In genomic region chr3:167559922-167560321, GRCh38 we compare ENCODE assay signal across 28 cellular contexts.
DNase-seq lines count a peak whose midpoint lies in the region; TF ChIP-seq lines count a peak whose summit lies in the region.
"Had no signal": no experiment of that assay in that cellular context is flagged by ENCODE, and none has a peak within 500 bp of the region (broad histone marks: within the 10 kb centered on the region; RNA-seq: fewer than 3 reads in every experiment).

No MANE protein-coding gene starts in this region.

- H3K36me3 ChIP-seq in mesenchymal stem cell (ENCODE audit: control insufficient read depth in 1 of 2, insufficient read depth in 2 of 2, low read depth in 1 of 2, low read length in 2 of 2), result no peaks in the 10 kb centered on the region
- H3K36me3 ChIP-seq: BLaER1, gastrocnemius medialis, Peyer's patch had no signal

- no peak overlapping the region for H2BK5ac ChIP-seq in mesenchymal stem cell (ENCODE audit: low read depth, low read length, poor library complexity, severe bottlenecking)

- no peak overlapping the region for H3K27ac Mint-ChIP-seq in glutamatergic neuron (ENCODE audit: unreplicated experiment)
- H3K27ac Mint-ChIP-seq: activated B cell treated with CpG ODN at 0.5 μM for 24 hours had no signal

- no peak overlapping the region for H3K18ac ChIP-seq in mesenchymal stem cell (ENCODE audit: low read depth in 1 of 2, low read length in 2 of 2)

- no peak overlapping the region for H3K14ac ChIP-seq in mesenchymal stem cell (ENCODE audit: low read length in 2 of 2)

- no peak for TF ChIP-seq CTCF in glutamatergic neuron (IDR thresholded peaks at IDR 0.05; ENCODE audit: partially characterized antibody, unreplicated experiment)

- H2AFZ ChIP-seq in mesenchymal stem cell (ENCODE audit: low read depth, low read length), result no peak overlapping the region
- H2AFZ ChIP-seq: hepatocyte had no signal

- no peaks in the 10 kb centered on the region for H3K27me3 Mint-ChIP-seq in glutamatergic neuron (ENCODE audit: unreplicated experiment)
- H3K27me3 Mint-ChIP-seq: activated B cell treated with CpG ODN at 0.5 μM for 24 hours had no signal

- no peaks in the 10 kb centered on the region for H3K4me1 Mint-ChIP-seq in glutamatergic neuron (ENCODE audit: low read depth, unreplicated experiment)
- H3K4me1 Mint-ChIP-seq: activated B cell treated with CpG ODN at 0.5 μM for 24 hours had no signal

- no peak overlapping the region for H3K4me3 ChIP-seq in mesenchymal stem cell (ENCODE audit: insufficient read depth in 1 of 2, low read depth in 1 of 2, low read length in 2 of 2)
- H3K4me3 ChIP-seq: BLaER1, gastrocnemius medialis, hepatocyte, Peyer's patch had no signal

- H3K4me3 Mint-ChIP-seq in glutamatergic neuron (ENCODE audit: unreplicated experiment), result no peak overlapping the region
- H3K4me3 Mint-ChIP-seq: activated B cell treated with CpG ODN at 0.5 μM for 24 hours had no signal

- no peak overlapping the region for H3K4me2 ChIP-seq in mesenchymal stem cell (ENCODE audit: low read length, poor library complexity, severe bottlenecking)
- H3K4me2 ChIP-seq: BLaER1, hepatocyte had no signal

- H3K9me3 ChIP-seq in mesenchymal stem cell (ENCODE audit: control insufficient read depth, low read length), result no peaks in the 10 kb centered on the region
- H3K9me3 ChIP-seq: BLaER1, gastrocnemius medialis, Peyer's patch had no signal

- H3K9me3 Mint-ChIP-seq in glutamatergic neuron (ENCODE audit: unreplicated experiment), result no peaks in the 10 kb centered on the region
- H3K9me3 Mint-ChIP-seq: activated B cell treated with CpG ODN at 0.5 μM for 24 hours had no signal

- H4K8ac ChIP-seq in mesenchymal stem cell (ENCODE audit: low read length), result no peak overlapping the region

- no peak overlapping the region for H3K27ac ChIP-seq in mesenchymal stem cell (ENCODE audit: low read length, poor library complexity, severe bottlenecking)
- H3K27ac ChIP-seq: BLaER1, gastrocnemius medialis, hepatocyte, Peyer's patch had no signal

- H3K36me3 Mint-ChIP-seq in glutamatergic neuron (ENCODE audit: unreplicated experiment), result no peaks in the 10 kb centered on the region

- H3K9ac ChIP-seq in mesenchymal stem cell (ENCODE audit: low read length), result no peak overlapping the region
- H3K9ac ChIP-seq: BLaER1 had no signal

- H3K4me1 ChIP-seq in mesenchymal stem cell (ENCODE audit: control insufficient read depth, insufficient read depth, low read depth, low read length), result no peaks in the 10 kb centered on the region
- H3K4me1 ChIP-seq: BLaER1, gastrocnemius medialis, Peyer's patch had no signal

- H3K23ac ChIP-seq in mesenchymal stem cell (ENCODE audit: low read length in 2 of 2), result no peak overlapping the region

- DNase-seq in NCI-H82 (lab: John Stamatoyannopoulos, UW) (peak; percentile 50), NCI-H82 treated with DMSO at 0.1 percent for 48 hours (lab: John Stamatoyannopoulos, UW; ENCODE audit: unreplicated experiment) (no peak), NCI-H526 (lab: John Stamatoyannopoulos, UW) (peak; percentile 22 to 53), glutamatergic neuron (peak; percentile 66), NCI-H2107 treated with DMSO at 0.1 percent for 48 hours (lab: John Stamatoyannopoulos, UW; ENCODE audit: unreplicated experiment) (no peak), A172 (ENCODE audit: low spot score) (no peak), mesenchymal stem cell (no peak), activated gamma-delta T cell treated with Interleukin-2 at 50 U/mL for 16 hours (no peak)
- DNase-seq: ACHN; activated B cell treated with CpG ODN at 0.5 μM for 24 hours; activated CD4-positive, alpha-beta T cell treated with anti-CD3 and anti-CD28 coated beads, Interleukin-2, amount 50 U/mL, for 1 hour; activated naive CD4-positive, alpha-beta T cell; activated T-cell treated with anti-CD3 and anti-CD28 coated beads, Interleukin-2, amount 50 U/mL, for 48 hours; dermis blood vessel endothelial cell; EL; gastrocnemius medialis; KG1; left colon; MM.1S; NCI-H1930; NCI-H226; occipital lobe; Peyer's patch; SHP77 treated with DMSO at 0.1 percent for 48 hours; stimulated activated naive CD4-positive, alpha-beta T cell treated with Interleukin-2 at 50 U/mL for 16 hours; SW 1271 had no signal

- H3K79me1 ChIP-seq in mesenchymal stem cell (replicated peaks; ENCODE audit: low read length, poor library complexity, severe bottlenecking), result no peaks in the 10 kb centered on the region

- no peak overlapping the region for H2BK15ac ChIP-seq in mesenchymal stem cell (ENCODE audit: low read depth, poor library complexity, severe bottlenecking)

- H2AK5ac ChIP-seq in mesenchymal stem cell (ENCODE audit: low read length, severe bottlenecking), result no peak overlapping the region

- WGBS in mesenchymal stem cell, result 91% methylated on average over 4 of the region's 4 CpGs

- H2BK12ac ChIP-seq in mesenchymal stem cell (ENCODE audit: low read length in 2 of 2), result no peak overlapping the region

- H3K4ac ChIP-seq in mesenchymal stem cell (ENCODE audit: low read depth in 1 of 2, low read length in 2 of 2), result no peak overlapping the region

- H3K27me3 ChIP-seq in mesenchymal stem cell (ENCODE audit: control insufficient read depth in 1 of 2, insufficient read depth in 1 of 2, low read length in 2 of 2), result no peaks in the 10 kb centered on the region
- H3K27me3 ChIP-seq: BLaER1, gastrocnemius medialis, hepatocyte, Peyer's patch had no signal

- no peak overlapping the region for H2BK120ac ChIP-seq in mesenchymal stem cell (ENCODE audit: low read depth, low read length)

- H4K91ac ChIP-seq in mesenchymal stem cell (ENCODE audit: low read length), result no peak overlapping the region

Comparison
In these comparisons a context has a peak if more than half of its experiments do, and no peak if none do; other contexts are left out.
1. DNase-seq: peak in NCI-H82 (single experiment), NCI-H526 (2 of 2) and glutamatergic neuron (single experiment); none in NCI-H82 treated with DMSO at 0.1 percent for 48 hours (single experiment), NCI-H2107 treated with DMSO at 0.1 percent for 48 hours (single experiment), A172 (single experiment), mesenchymal stem cell (single experiment) and activated gamma-delta T cell treated with Interleukin-2 at 50 U/mL for 16 hours (single experiment).